ENCODE assay signal across 8 cellular contexts in genomic region chr14:52729925-52730707, GRCh38. TPM values are rescaled to one million over a fixed set of nuclear protein-coding genes. Genes with fewer than 3 reads are reported as not detected.
DNase-seq lines count a peak whose midpoint lies in the region; FAIRE-seq and TF ChIP-seq lines count a peak whose summit lies in the region.

STYX (plus strand) TSS chr14:52730166; CDS start chr14:52730475, 309 bp downstream.

- H3K14ac ChIP-seq in neuronal stem cell (ENCODE audit: low read length), result peak within 1 kb of the TSS; percentile 100

- peak within 1 kb of the TSS; percentile 89 for H3K4ac ChIP-seq in neuronal stem cell (ENCODE audit: low read length)

- H4K91ac ChIP-seq in neuronal stem cell (ENCODE audit: low read depth, low read length, poor library complexity), result peak within 1 kb of the TSS; percentile 53

- H3K4me3 ChIP-seq in neuronal stem cell (ENCODE audit: low read length in 2 of 2) (peak within 1 kb of the TSS; percentile 99), subcutaneous abdominal adipose tissue (ENCODE audit: low read depth in 1 of 5, low read length in 5 of 5) (peak within 1 kb of the TSS; percentile 79 to 98 (median 92))

- no peaks in the 10 kb centered on the region for H3K9me3 Mint-ChIP-seq in HFFc6

- in situ Hi-C loops in SK-MEL-5 (cut with HindIII; ENCODE audit: low pct_unique_long_range_greater_than_20kb, low sequenced_read_pairs), result no loop called here

- DNase-seq in GM04504 (ENCODE audit: low read depth) (peak; percentile 94), HFFc6 (peak; percentile 95), NAMALWA (ENCODE audit: low spot score) (peak; percentile 93), SK-MEL-5 (ENCODE audit: low read depth, low spot score) (peak; percentile 97), frontal cortex (ENCODE audit: low spot score in 2 of 2) (peak; percentile 84 to 85), neuronal stem cell (ENCODE audit: low spot score) (peak; percentile 97)
- peak; percentile 99 for DNase-seq in activated naive CD4-positive, alpha-beta T cell treated with Interleukin-2 at 50 U/mL for 16 hours

- H3K9me3 ChIP-seq in neuronal stem cell (replicated peaks in 1 of 2; ENCODE audit: control insufficient read depth in 2 of 2, insufficient read depth in 1 of 2, low read depth in 1 of 2, low read length in 2 of 2) (peaks cover 2 to 11% of the 10 kb centered on the region in 2 donors), subcutaneous abdominal adipose tissue (ENCODE audit: control insufficient read depth in 5 of 5, low read length in 5 of 5) (no peaks in the 10 kb centered on the region)

- H3K4me1 ChIP-seq in neuronal stem cell (ENCODE audit: control insufficient read depth in 2 of 2, insufficient read depth in 1 of 2, low read depth in 1 of 2, low read length in 2 of 2), result peaks cover 2 to 6% of the 10 kb centered on the region in 2 donors
- peaks cover 2 to 13% (median 13%) of the 10 kb centered on the region in 5 donors for H3K4me1 ChIP-seq in subcutaneous abdominal adipose tissue (ENCODE audit: control insufficient read depth in 5 of 5, insufficient read depth in 5 of 5, low read length in 5 of 5)

- peak within 1 kb of the TSS; percentile 99 for H3K23ac ChIP-seq in neuronal stem cell (ENCODE audit: low read depth, low read length, poor library complexity)

- peaks cover 4% of the 10 kb centered on the region for H3K79me1 ChIP-seq in neuronal stem cell (ENCODE audit: low read depth, low read length)

- H2BK12ac ChIP-seq in neuronal stem cell (ENCODE audit: low read length), result peak within 1 kb of the TSS; percentile 73

- H3K18ac ChIP-seq in neuronal stem cell (ENCODE audit: low read length), result peak within 1 kb of the TSS; percentile 99

- FAIRE-seq in frontal cortex (lab: Jason Lieb, UNC), result no peak

- no peak within 1 kb of the TSS for H2BK120ac ChIP-seq in neuronal stem cell (ENCODE audit: low read depth, low read length)

- H3K4me1 Mint-ChIP-seq in HFFc6 (ENCODE audit: low read depth), result peaks cover 25% of the 10 kb centered on the region

- peaks cover 29% of the 10 kb centered on the region for H3K36me3 Mint-ChIP-seq in HFFc6 (ENCODE audit: low read depth)

- peak within 1 kb of the TSS; percentile 99 for H2AFZ ChIP-seq in neuronal stem cell (ENCODE audit: low read length)

- peak within 1 kb of the TSS; percentile 43 for H4K8ac ChIP-seq in neuronal stem cell (ENCODE audit: low read depth, low read length)

- H3K4me3 Mint-ChIP-seq in HFFc6, result peak within 1 kb of the TSS; percentile 98

- H2BK15ac ChIP-seq in neuronal stem cell (ENCODE audit: low read length), result peak within 1 kb of the TSS; percentile 96

- peak within 1 kb of the TSS; percentile 90 for H3K27ac Mint-ChIP-seq in HFFc6

- no peak within 1 kb of the TSS for H2BK5ac ChIP-seq in neuronal stem cell (ENCODE audit: low read length)

- H2AK5ac ChIP-seq in neuronal stem cell (ENCODE audit: low read depth, low read length), result peak within 1 kb of the TSS; percentile 90

- peak; percentile 61 for TF ChIP-seq CTCF in HFFc6 (IDR thresholded peaks at IDR 0.05)

- no CpG with 5 or more reads among the region's 72 CpGs for WGBS in neuronal stem cell (ENCODE audit: extremely low coverage in 2 of 2, insufficient read length in 2 of 2, insufficient replicate concordance in 1 of 2), 2 donors

- no peaks in the 10 kb centered on the region; the same call in 1 of the 2 replicates for H3K27me3 Mint-ChIP-seq in HFFc6 (ENCODE audit: insufficient read depth)

- H3K27me3 ChIP-seq in neuronal stem cell (ENCODE audit: control insufficient read depth in 3 of 3, insufficient read depth in 3 of 3, low read depth in 1 of 3, low read length in 3 of 3) (no peaks in the 10 kb centered on the region), subcutaneous abdominal adipose tissue (ENCODE audit: control insufficient read depth in 5 of 5, insufficient read depth in 4 of 5, low read length in 5 of 5) (no peaks in the 10 kb centered on the region)

- H3K27ac ChIP-seq in neuronal stem cell (replicated peaks; ENCODE audit: low read length) (peak within 1 kb of the TSS; percentile 83), subcutaneous abdominal adipose tissue (ENCODE audit: low read depth, low read length) (peak within 1 kb of the TSS; percentile 76)

- H3K36me3 ChIP-seq in neuronal stem cell (replicated peaks in 1 of 2; ENCODE audit: control insufficient read depth in 2 of 2, insufficient read depth in 2 of 2, low read length in 2 of 2) (peaks cover 6 to 74% of the 10 kb centered on the region in 2 donors), subcutaneous abdominal adipose tissue (ENCODE audit: control insufficient read depth in 5 of 5, insufficient read depth in 5 of 5, low read length in 5 of 5) (peaks cover 5 to 35% (median 17%) of the 10 kb centered on the region in 5 donors)

- peak within 1 kb of the TSS; percentile 61 for H3K4me2 ChIP-seq in neuronal stem cell (ENCODE audit: insufficient read depth, low read length, poor library complexity, severe bottlenecking)

- H3K9ac ChIP-seq in neuronal stem cell (ENCODE audit: low read depth, low read length, poor library complexity) (peak within 1 kb of the TSS; percentile 98), subcutaneous abdominal adipose tissue (ENCODE audit: low read length in 5 of 5) (peak within 1 kb of the TSS; percentile 52 to 97 (median 92))

RNA-seq across cellular contexts. Expression of gene STYX, which starts in this region (rescaled TPM):
- 10 to 100 TPM; 19.3 to 24.7 (median 22.8) TPM for total RNA-seq in HFFc6 (2021; fragmentation: NEBNext Ultra II Directional; extraction: Animal tissue kit (Norgen Biotek cat#: 25700))
- 8.3 and 9.2 TPM in 2 replicates for total RNA-seq in SK-MEL-5 (2014; rRNA removed; shearing (Covaris generic))
- 9.5 and 12.1 TPM in 2 replicates for polyA plus RNA-seq in SK-MEL-5 (2015; cell fraction: cytosol; rRNA removed)
- polyA plus RNA-seq in SK-MEL-5 (2015; cell fraction: nucleus; rRNA removed), result 6.0 and 6.6 TPM in 2 replicates
- total RNA-seq in frontal cortex, result 29.8 TPM
- polyA plus RNA-seq in neuronal stem cell (2013, experiment 1 of 2), result 20.6 TPM
- polyA plus RNA-seq in neuronal stem cell (2013, experiment 2 of 2), result 20.9 TPM

Comparison
In these comparisons a context has a peak if more than half of its experiments do, and no peak if none do; other contexts are left out.
1. Peak in every context shown above with its lines: DNase-seq, H3K4me3 ChIP-seq and H3K27ac ChIP-seq.